Comparison of ENCODE assay signal across 31 cellular contexts in the genomic region with DNA sequence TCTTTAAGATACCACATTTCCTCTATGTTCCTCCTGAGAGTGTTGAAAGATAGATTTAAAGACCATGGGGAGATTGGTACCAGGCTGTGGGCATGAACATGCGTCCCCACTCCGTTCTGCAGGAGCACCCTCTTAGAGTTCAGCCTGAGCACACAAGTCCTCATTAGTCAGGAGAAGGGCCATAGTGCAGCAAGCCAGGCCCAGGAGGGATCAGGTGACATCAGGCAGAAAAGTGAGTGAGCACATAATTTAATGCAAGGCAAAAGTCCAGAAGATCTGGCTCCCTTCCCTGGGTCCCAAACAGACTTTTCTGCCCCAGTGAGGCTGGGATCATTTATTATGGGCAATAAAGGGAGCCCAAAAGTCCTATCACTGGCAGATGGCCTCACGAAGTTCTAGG.
"Had no signal": no experiment of that assay in that cellular context is flagged by ENCODE, and none has a peak within 500 bp of the region (broad histone marks: within the 10 kb centered on the region; RNA-seq: fewer than 3 reads in every experiment).

No MANE protein-coding gene starts in this region.

- DNase-seq: activated CD4-positive, alpha-beta T cell treated with anti-CD3 and anti-CD28 coated beads for 1 hour; activated CD4-positive, alpha-beta T cell treated with anti-CD3 and anti-CD28 coated beads for 48 hours; activated CD4-positive, alpha-beta T cell treated with anti-CD3 and anti-CD28 coated beads, Interleukin-2, amount 50 U/mL, for 48 hours; activated CD4-positive, CD25-positive, alpha-beta regulatory T cell; activated CD8-positive, alpha-beta T cell treated with anti-CD3 and anti-CD28 coated beads, Interleukin-2, amount 10 ng/mL, durations not matched to agents 7 days and 5 days; activated gamma-delta T cell; activated naive CD4-positive, alpha-beta T cell treated with Interleukin-2 at 50 U/mL for 16 hours; activated naive CD8-positive, alpha-beta T cell treated with anti-CD3 and anti-CD28 coated beads, Interleukin-2, amount 10 ng/mL, durations not matched to agents 7 days and 5 days; activated T-cell treated with anti-CD3 and anti-CD28 coated beads, Interleukin-2, amount 50 U/mL, for 24 hours; adrenal gland; body of pancreas; caudate nucleus; cerebellar nuclear complex; NCI-H1092 treated with DMSO at 0.1 percent for 48 hours; NCI-H1417; NCI-H146; NCI-H187; NCI-H2029 treated with DMSO at 0.1 percent for 48 hours; NCI-H2107; NCI-H226; NCI-H446 treated with DMSO at 0.1 percent for 48 hours; NCI-H69; SHP77; SJCRH30; T1000 had no signal

- H3K27me3 ChIP-seq: body of pancreas, SJCRH30 had no signal

- H3K27ac Mint-ChIP-seq: activated CD8-positive, alpha-beta T cell treated with anti-CD3 and anti-CD28 coated beads, Interleukin-2, amount 10 ng/mL, durations not matched to agents 7 days and 5 days; activated naive CD4-positive, alpha-beta T cell treated with anti-CD3 and anti-CD28 coated beads, Interleukin-2, amount 50 U/mL, for 24 hours; activated naive CD8-positive, alpha-beta T cell treated with anti-CD3 and anti-CD28 coated beads, Interleukin-2, amount 10 ng/mL, durations not matched to agents 7 days and 5 days; activated T-cell treated with anti-CD3 and anti-CD28 coated beads, Interleukin-2, amount 50 U/mL, for 24 hours; activated T-helper 2 cell treated with anti-CD3 and anti-CD28 coated beads, Interferon-gamma antibody, Interleukin-2, Interleukin-4, amounts not matched to agents 10 μg/mL and 5 μg/mL and 100 μg/mL, durations not matched to agents 14 hours and 24 hours and 36 hours had no signal

- H3K9me3 Mint-ChIP-seq: activated naive CD4-positive, alpha-beta T cell treated with anti-CD3 and anti-CD28 coated beads, Interleukin-2, amount 50 U/mL, for 24 hours; activated naive CD8-positive, alpha-beta T cell treated with anti-CD3 and anti-CD28 coated beads, Interleukin-2, amount 10 ng/mL, durations not matched to agents 7 days and 5 days; activated T-cell treated with anti-CD3 and anti-CD28 coated beads, Interleukin-2, amount 50 U/mL, for 24 hours had no signal

- H3K36me3 ChIP-seq: adrenal gland, breast epithelium, SJCRH30, WERI-Rb-1 had no signal

- H3K4me3 Mint-ChIP-seq: activated CD8-positive, alpha-beta T cell treated with anti-CD3 and anti-CD28 coated beads, Interleukin-2, amount 10 ng/mL, durations not matched to agents 7 days and 5 days; activated naive CD4-positive, alpha-beta T cell treated with anti-CD3 and anti-CD28 coated beads, Interleukin-2, amount 50 U/mL, for 24 hours; activated naive CD8-positive, alpha-beta T cell treated with anti-CD3 and anti-CD28 coated beads, Interleukin-2, amount 10 ng/mL, durations not matched to agents 7 days and 5 days; activated T-cell treated with anti-CD3 and anti-CD28 coated beads, Interleukin-2, amount 50 U/mL, for 24 hours had no signal

- H3K27me3 Mint-ChIP-seq: activated naive CD4-positive, alpha-beta T cell treated with anti-CD3 and anti-CD28 coated beads, Interleukin-2, amount 50 U/mL, for 24 hours; activated naive CD8-positive, alpha-beta T cell treated with anti-CD3 and anti-CD28 coated beads, Interleukin-2, amount 10 ng/mL, durations not matched to agents 7 days and 5 days had no signal

- H3K4me1 Mint-ChIP-seq: activated naive CD4-positive, alpha-beta T cell treated with anti-CD3 and anti-CD28 coated beads, Interleukin-2, amount 50 U/mL, for 24 hours; activated naive CD8-positive, alpha-beta T cell treated with anti-CD3 and anti-CD28 coated beads, Interleukin-2, amount 10 ng/mL, durations not matched to agents 7 days and 5 days had no signal

- ATAC-seq: activated CD8-positive, alpha-beta T cell treated with anti-CD3 and anti-CD28 coated beads, Interleukin-2, amount 10 ng/mL, durations not matched to agents 7 days and 5 days; body of pancreas; Panc1 had no signal

- H3K4me3 ChIP-seq: adrenal gland, body of pancreas, breast epithelium, SJCRH30, SK-N-MC had no signal

- H3K36me3 Mint-ChIP-seq: activated naive CD4-positive, alpha-beta T cell treated with anti-CD3 and anti-CD28 coated beads, Interleukin-2, amount 50 U/mL, for 24 hours; activated naive CD8-positive, alpha-beta T cell treated with anti-CD3 and anti-CD28 coated beads, Interleukin-2, amount 10 ng/mL, durations not matched to agents 7 days and 5 days had no signal
